In genomic region chr3:5563537-5564277, GRCh38 we compare ENCODE assay signal across 1 cellular context.
TF ChIP-seq lines count a peak whose summit lies in the region.

No MANE protein-coding gene starts in this region.

TF ChIP-seq in K562, 482 proteins besides CTCF, POLR2A, EP300 and RAD21 (continued from another document and continues in another):
- TF ChIP-seq MGA (IDR thresholded peaks at IDR 0.05): peak; percentile 89
- no peak for TF ChIP-seq ETS2 (tag; IDR thresholded peaks at IDR 0.05; ENCODE audit: borderline replicate concordance, poor library complexity, severe bottlenecking)
- TF ChIP-seq MAZ (CRISPR knock-in tag; conservative IDR thresholded peaks at IDR 0.05 in 1 of 2, IDR thresholded peaks at IDR 0.05 in 1 of 2): peak; percentile 9 to 74; a peak in 2 of 4 replicates
- TF ChIP-seq ZFP1 (CRISPR knock-in tag; IDR thresholded peaks at IDR 0.05): no peak
- peak; percentile 77 for TF ChIP-seq NFRKB (IDR thresholded peaks at IDR 0.05; ENCODE audit: low read depth)
- TF ChIP-seq ZNF263 (CRISPR knock-in tag; IDR thresholded peaks at IDR 0.05; ENCODE audit: borderline replicate concordance): no peak
- peak; percentile 70; the same call in 1 of the 2 replicates for TF ChIP-seq LEF1 (IDR thresholded peaks at IDR 0.05)
- no peak for TF ChIP-seq NKRF (IDR thresholded peaks at IDR 0.05; ENCODE audit: borderline replicate concordance)
- peak; percentile 55; the same call in 1 of the 2 replicates for TF ChIP-seq ZNF668 (CRISPR knock-in tag; IDR thresholded peaks at IDR 0.05)
- peak; percentile 70 for TF ChIP-seq BACH1 (tag; IDR thresholded peaks at IDR 0.05)
- no peak for TF ChIP-seq MAFK (IDR thresholded peaks at IDR 0.05; ENCODE audit: low read length)
- peak; percentile 19; the same call in 1 of the 2 replicates for TF ChIP-seq ZNF644 (tag; IDR thresholded peaks at IDR 0.05; ENCODE audit: low read depth)
- TF ChIP-seq GABPB2 (CRISPR knock-in tag; conservative IDR thresholded peaks at IDR 0.05): no peak
- TF ChIP-seq SMARCE1 (IDR thresholded peaks at IDR 0.05): peak; percentile 77; the same call in 1 of the 2 replicates
- TF ChIP-seq ZFP36 (IDR thresholded peaks at IDR 0.05; ENCODE audit: low read depth, low read length, partially characterized antibody): no peak
- TF ChIP-seq ZNF584 (CRISPR knock-in tag; IDR thresholded peaks at IDR 0.05; ENCODE audit: low read depth): peak; percentile 96
- TF ChIP-seq ZMIZ1 (IDR thresholded peaks at IDR 0.05; ENCODE audit: low read depth in 2 of 2, low read length in 2 of 2): peak in 1 of 2 experiments; percentile 64; a peak in 1 of 4 replicates
- TF ChIP-seq EP400 (IDR thresholded peaks at IDR 0.05): peak; percentile 81
- no peak for TF ChIP-seq SFPQ (IDR thresholded peaks at IDR 0.05; ENCODE audit: low read depth, low read length)
- TF ChIP-seq EWSR1 (IDR thresholded peaks at IDR 0.05; ENCODE audit: borderline replicate concordance, low read depth, partially characterized antibody): no peak
- TF ChIP-seq CXXC5 (CRISPR knock-in tag; IDR thresholded peaks at IDR 0.05): peak; percentile 91
- TF ChIP-seq U2AF2 (optimal IDR thresholded peaks at IDR 0.05; ENCODE audit: low read depth, low read length): no peak
- no peak for TF ChIP-seq HMBOX1 (IDR thresholded peaks at IDR 0.05)
- TF ChIP-seq ZNF766 (CRISPR knock-in tag; conservative IDR thresholded peaks at IDR 0.05): peak; percentile 83
- TF ChIP-seq CLOCK (CRISPR knock-in tag; IDR thresholded peaks at IDR 0.05; ENCODE audit: borderline replicate concordance): no peak
- peak; percentile 47 for TF ChIP-seq MEIS2 (IDR thresholded peaks at IDR 0.05; ENCODE audit: partially characterized antibody)
- peak; percentile 96 for TF ChIP-seq ZNF75A (CRISPR knock-in tag; IDR thresholded peaks at IDR 0.05)
